In genomic region chr5:113447651-113448050, GRCh38 we compare ENCODE assay signal across 13 cellular contexts. TPM values are rescaled to one million over a fixed set of nuclear protein-coding genes. Genes with fewer than 3 reads are reported as not detected.
DNase-seq lines count a peak whose midpoint lies in the region; ATAC-seq, FAIRE-seq and TF ChIP-seq lines count a peak whose summit lies in the region.
"Had no signal": no experiment of that assay in that cellular context is flagged by ENCODE, and none has a peak within 500 bp of the region (broad histone marks: within the 10 kb centered on the region; RNA-seq: fewer than 3 reads in every experiment).

No MANE protein-coding gene starts in this region.

- no peak overlapping the region for H3K27ac ChIP-seq in A673 (ENCODE audit: low read depth, low read length, poor library complexity, severe bottlenecking)
- H3K27ac ChIP-seq in GM23248 = no peak overlapping the region
- H3K27ac ChIP-seq: ovary had no signal

- peaks cover 6% of the 10 kb centered on the region for H3K4me1 Mint-ChIP-seq in endothelial cell (ENCODE audit: unreplicated experiment)

- no peak for ATAC-seq in Right ventricle myocardium inferior
- no peak for ATAC-seq in GM19328 (IDR thresholded peaks at IDR 0.05; ENCODE audit: unreplicated experiment)

- H3K9me3 Mint-ChIP-seq in endothelial cell (ENCODE audit: unreplicated experiment) = no peaks in the 10 kb centered on the region

- peaks cover 1% of the 10 kb centered on the region for H3K27me3 Mint-ChIP-seq in endothelial cell (ENCODE audit: unreplicated experiment)

- TF ChIP-seq CTCF in A673 (conservative IDR thresholded peaks at IDR 0.05; ENCODE audit: low read depth, low read length) (no peak; the same call in 1 of the 2 replicates), endothelial cell (IDR thresholded peaks at IDR 0.05; ENCODE audit: unreplicated experiment) (peak; percentile 24)

- no peaks in the 10 kb centered on the region for H3K9me2 ChIP-seq in GM23248 (ENCODE audit: insufficient read depth)

- H3K4me1 ChIP-seq in A673 (ENCODE audit: insufficient read depth, low read length, poor library complexity, severe bottlenecking) = no peaks in the 10 kb centered on the region
- H3K4me1 ChIP-seq in GM23248 (ENCODE audit: insufficient read depth) = no peaks in the 10 kb centered on the region

- in situ Hi-C loops in GM23248 (cut with MboI) = no loop called here

- no peaks in the 10 kb centered on the region for H4K20me1 ChIP-seq in GM23248 (ENCODE audit: insufficient read depth)

- intact Hi-C loops in A673 (cut with micrococcal nuclease; ENCODE audit: unreplicated experiment) (no loop called here), Right ventricle myocardium inferior (cut with DNase I) (no loop called here)

- DNase-seq in A673 (ENCODE audit: low spot score) (peak; percentile 2), GM23248 (peak; percentile 29), RKO (ENCODE audit: low spot score) (peak; percentile 18), endothelial cell (ENCODE audit: low spot score) (peak; percentile 50), Right ventricle myocardium inferior (ENCODE audit: missing footprints) (no peak), GM19239 (ENCODE audit: insufficient read length, low spot score) (no peak)
- no peak for DNase-seq in stimulated activated CD4-positive, alpha-beta T cell treated with anti-CD3 and anti-CD28 coated beads, Interleukin-4, amount 100 ng/mL, for 4 hours
- DNase-seq: activated CD8-positive, alpha-beta memory T cell treated with anti-CD3 and anti-CD28 coated beads, Interleukin-2, amount 50 U/mL, for 48 hours; aorta; NCI-H510A; ovary had no signal

- no peak overlapping the region for H3K4me3 Mint-ChIP-seq in endothelial cell (ENCODE audit: unreplicated experiment)

- H3K9ac ChIP-seq in GM23248 = no peak overlapping the region

- BruUV-seq in A673 (replicated peaks; lab: Mats Ljungman, UMichigan) = no TSS peak

- no peak overlapping the region for H2AFZ ChIP-seq in GM23248

- no peaks in the 10 kb centered on the region for H3K36me3 Mint-ChIP-seq in endothelial cell (ENCODE audit: low read depth, unreplicated experiment)

- H3K4me2 ChIP-seq in GM23248 (ENCODE audit: unreplicated experiment) = no peak overlapping the region

- H3K4me3 ChIP-seq in A673 (ENCODE audit: low read depth, low read length, poor library complexity, severe bottlenecking) (no peak overlapping the region), GM23248 (no peak overlapping the region)
- H3K4me3 ChIP-seq: ovary had no signal

- no peaks in the 10 kb centered on the region for H3K79me2 ChIP-seq in GM23248 (ENCODE audit: insufficient read depth)

- CTCF ChIA-PET in A673 (lab: Charles Lee) = no interaction called here

- no peaks in the 10 kb centered on the region for H3F3A ChIP-seq in GM23248 (ENCODE audit: insufficient read depth)

- POLR2A ChIA-PET in A673 (lab: Charles Lee; ENCODE audit: low non-redundant PET) = no interaction called here

- H3K9me3 ChIP-seq in A673 (ENCODE audit: low read depth, low read length, poor library complexity, severe bottlenecking) (no peaks in the 10 kb centered on the region), GM23248 (ENCODE audit: low read depth) (peaks cover 4% of the 10 kb centered on the region)
- H3K9me3 ChIP-seq: ovary had no signal

- no peak overlapping the region for H3K27ac Mint-ChIP-seq in endothelial cell (ENCODE audit: unreplicated experiment)

- H3K27me3 ChIP-seq in A673 (replicated peaks; ENCODE audit: insufficient read depth, low read depth, low read length, poor library complexity) (peaks cover 5% of the 10 kb centered on the region), GM23248 (replicated peaks; ENCODE audit: insufficient read depth) (no peaks in the 10 kb centered on the region)
- H3K27me3 ChIP-seq: ovary had no signal

- WGBS in GM23248 (ENCODE audit: low coverage in 1 of 2, low lambda C conversion rate in 2 of 2, missing lambda C conversion rate in 2 of 2), 2 experiments = 21 to 31% methylated on average over 2 of the region's 2 CpGs

- H3K36me3 ChIP-seq in A673 (ENCODE audit: insufficient read depth, low read length, poor library complexity, severe bottlenecking) = no peaks in the 10 kb centered on the region
- no peaks in the 10 kb centered on the region for H3K36me3 ChIP-seq in GM23248 (ENCODE audit: low read depth)
- H3K36me3 ChIP-seq: ovary had no signal

- no peak for FAIRE-seq in GM19239 (lab: Jason Lieb, UNC)

RNA-seq across cellular contexts. Expression of gene TSSK1B, which starts 12.9 kb away (rescaled TPM):
- total RNA-seq in A673 (2021) (not detected in 2 replicates), endothelial cell (ENCODE audit: unreplicated experiment) (not detected), Right ventricle myocardium inferior (not detected)
- not detected in 2 replicates for total RNA-seq in GM23248 (2014; rRNA removed; shearing (Covaris generic))
- not detected in 2 replicates for polyA plus RNA-seq in GM23248 (2016; fragmentation: Nextera tagmentation; extraction: Ambion mirVana)
- total RNA-seq: temporal lobe had no signal
- polyA plus RNA-seq: aorta, ovary had no signal

RNA-seq across cellular contexts. Expression of gene MCC, which starts 40.6 kb away (rescaled TPM):
- total RNA-seq in A673 (2021) (0.60 and 0.87 TPM in 2 replicates), endothelial cell (ENCODE audit: unreplicated experiment) (22.7 TPM), Right ventricle myocardium inferior (31.9 TPM)
- total RNA-seq in GM23248 (2014; rRNA removed; shearing (Covaris generic)) = 8.8 and 11.6 TPM in 2 replicates
- polyA plus RNA-seq in GM23248 (2016; fragmentation: Nextera tagmentation; extraction: Ambion mirVana) = 3.1 and 3.4 TPM in 2 replicates

Comparison
In these comparisons a context has a peak if more than half of its experiments do, and no peak if none do; other contexts are left out.
1. DNase-seq: peak in A673 (single experiment), GM23248 (single experiment), RKO (single experiment) and endothelial cell (single experiment); none in stimulated activated CD4-positive, alpha-beta T cell treated with anti-CD3 and anti-CD28 coated beads, Interleukin-4, amount 100 ng/mL, for 4 hours (0 of 2), Right ventricle myocardium inferior (single experiment) and GM19239 (single experiment).